Comparison of ENCODE assay signal across 8 cellular contexts in the genomic region with DNA sequence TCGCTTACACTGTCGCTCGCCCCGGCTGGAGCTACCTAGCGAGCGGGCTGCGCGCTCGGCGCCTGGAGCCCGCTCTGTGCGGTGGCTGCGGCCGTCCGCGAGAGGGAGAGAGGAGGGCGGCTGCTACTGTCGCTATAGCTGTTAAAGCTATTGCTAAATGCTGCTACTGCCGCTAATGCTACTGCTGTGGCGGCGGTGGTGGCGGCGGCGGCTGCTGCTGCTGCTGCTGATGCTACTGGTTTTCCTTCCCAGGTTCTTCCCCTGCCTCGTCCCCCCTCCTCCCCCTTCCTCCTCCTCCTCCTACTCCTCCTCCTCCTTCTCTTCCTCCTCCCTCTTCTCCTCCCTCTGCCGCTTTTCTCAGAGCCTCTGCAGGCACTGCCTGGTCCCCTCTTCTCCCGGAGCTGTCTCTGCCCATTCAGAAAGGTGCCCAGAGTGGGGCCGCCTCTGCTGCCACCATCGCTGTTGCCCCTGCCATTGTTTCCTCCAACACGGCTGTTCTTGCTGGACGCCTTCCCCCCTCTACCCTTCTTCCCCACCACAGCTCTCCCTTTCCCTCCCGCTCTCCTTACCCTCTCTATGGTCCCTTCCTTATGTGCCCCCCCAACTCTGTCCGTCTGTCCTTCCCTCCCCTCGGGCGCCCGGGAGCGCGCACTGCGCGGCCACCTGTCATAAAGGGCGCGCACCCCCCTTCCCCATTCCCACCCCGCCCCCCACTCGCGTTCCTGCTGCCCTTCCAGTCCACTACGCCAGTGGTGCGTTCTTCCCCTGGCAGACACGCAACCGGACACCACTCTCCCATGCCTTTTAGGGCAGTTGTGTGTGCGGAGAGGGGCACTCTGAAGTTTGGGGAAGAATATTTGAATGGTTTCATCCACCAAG. TPM values are rescaled to one million over a fixed set of nuclear protein-coding genes. Genes with fewer than 3 reads are reported as not detected.
DNase-seq lines count a peak whose midpoint lies in the region; ATAC-seq, FAIRE-seq and TF ChIP-seq lines count a peak whose summit lies in the region.

Gene NEXMIF, minus strand, starts transcription at position 243 of the 879 bp plus-strand sequence.

- peaks cover 22% of the 10 kb centered on the region for H3K27me3 Mint-ChIP-seq in CD4-positive, CD25-positive, alpha-beta regulatory T cell

- no peak within 1 kb of the TSS for H3K27ac ChIP-seq in CD4-positive, CD25-positive, alpha-beta regulatory T cell (ENCODE audit: insufficient read depth, low read length, poor library complexity, severe bottlenecking)
- peak within 1 kb of the TSS in 1 of 2 donors; percentile 14 for H3K27ac ChIP-seq in testis

- H3K4me1 ChIP-seq in CD4-positive, CD25-positive, alpha-beta regulatory T cell (ENCODE audit: control insufficient read depth, insufficient read depth, low read length, poor library complexity, severe bottlenecking) = no peaks in the 10 kb centered on the region
- H3K4me1 ChIP-seq in testis = no peaks in the 10 kb centered on the region

- no peak for TF ChIP-seq CTCF in testis (IDR thresholded peaks at IDR 0.05)

- FAIRE-seq in RCC 7860 (lab: Jason Lieb, UNC) = no peak

- H3K9me3 Mint-ChIP-seq in CD4-positive, CD25-positive, alpha-beta regulatory T cell = no peaks in the 10 kb centered on the region

- peaks cover 0 to 13% (median 4%) of the 10 kb centered on the region in 4 donors for H3K4me1 Mint-ChIP-seq in CD4-positive, CD25-positive, alpha-beta regulatory T cell

- no peaks in the 10 kb centered on the region for H3K9me3 ChIP-seq in CD4-positive, CD25-positive, alpha-beta regulatory T cell (ENCODE audit: control insufficient read depth in 2 of 2, low read length in 2 of 2)
- H3K9me3 ChIP-seq in testis = no peaks in the 10 kb centered on the region

- peak within 1 kb of the TSS in 3 of 4 donors; percentile 41 to 90 (median 88) for H3K4me3 Mint-ChIP-seq in CD4-positive, CD25-positive, alpha-beta regulatory T cell

- H3K27me3 ChIP-seq in CD4-positive, CD25-positive, alpha-beta regulatory T cell (ENCODE audit: control insufficient read depth, insufficient read depth, low read length) = no peaks in the 10 kb centered on the region
- H3K27me3 ChIP-seq in testis = no peaks in the 10 kb centered on the region

- WGBS in testis, 2 donors = 2 to 4% methylated on average over 10 to 25 of the region's 50 CpGs

- intact Hi-C loops in testis (cut with DNase I; ENCODE audit: low total_unique reads) = no loop called here

- H3K36me3 ChIP-seq in CD4-positive, CD25-positive, alpha-beta regulatory T cell (ENCODE audit: control insufficient read depth, insufficient read depth, low read length) = no peaks in the 10 kb centered on the region
- H3K36me3 ChIP-seq in testis (ENCODE audit: low read depth, missing control alignments) = no peaks in the 10 kb centered on the region

- peak; percentile 44 to 47 for ATAC-seq in CD4-positive, CD25-positive, alpha-beta regulatory T cell (ENCODE audit: low read depth in 2 of 2)
- ATAC-seq in GM19035 (IDR thresholded peaks at IDR 0.05; ENCODE audit: unreplicated experiment) (peak; percentile 66), HG03175 (IDR thresholded peaks at IDR 0.05; ENCODE audit: unreplicated experiment) (peak; percentile 60)

- TF ChIP-seq POLR2A in testis (IDR thresholded peaks at IDR 0.05) = no peak

- no peaks in the 10 kb centered on the region for H3K36me3 Mint-ChIP-seq in CD4-positive, CD25-positive, alpha-beta regulatory T cell

- H3K27ac Mint-ChIP-seq in CD4-positive, CD25-positive, alpha-beta regulatory T cell = no peak within 1 kb of the TSS

- DNase-seq in CD4-positive, CD25-positive, alpha-beta regulatory T cell = peak in 1 of 3 donors; percentile 25
- DNase-seq in SKM-1 treated with dmso at 0.1 percent for 144 hours (lab: John Stamatoyannopoulos, UW; ENCODE audit: unreplicated experiment) (peak; percentile 20), dermis blood vessel endothelial cell (peak; percentile 31), midbrain (lab: John Stamatoyannopoulos, UW) (peak; percentile 15), testis (peak; percentile 19), RCC 7860 (ENCODE audit: low spot score) (no peak)

- H3K4me3 ChIP-seq in CD4-positive, CD25-positive, alpha-beta regulatory T cell (ENCODE audit: low read depth, low read length) = no peak within 1 kb of the TSS
- peak within 1 kb of the TSS; percentile 40 to 62 for H3K4me3 ChIP-seq in testis

RNA-seq across cellular contexts. Expression of gene NEXMIF, which starts in this region (rescaled TPM):
- total RNA-seq in CD4-positive, CD25-positive, alpha-beta regulatory T cell = 0.12 TPM
- polyA plus RNA-seq in CD4-positive, CD25-positive, alpha-beta regulatory T cell = under 1 TPM in 2 of 4 donors, not detected in 2; 0.02 to 0.03 TPM
- not detected in 2 replicates for total RNA-seq in dermis blood vessel endothelial cell
- 1 to 10 TPM in 1 of 2 donors, under 1 TPM in 1; 0.71 to 1.3 TPM for total RNA-seq in testis
- polyA plus RNA-seq in testis (ENCODE audit: insufficient read depth, low read depth, low replicate concordance) = 0.47 TPM

Comparison
In these comparisons a context has a peak if more than half of its experiments do, and no peak if none do; other contexts are left out.
1. Peak in ATAC-seq in CD4-positive, CD25-positive, alpha-beta regulatory T cell; RNA of the gene not detected or under 1 TPM.
2. Peak in DNase-seq in dermis blood vessel endothelial cell; RNA of the gene not detected or under 1 TPM.